8 cellular contexts compared by ENCODE assay signal in the genomic region with DNA sequence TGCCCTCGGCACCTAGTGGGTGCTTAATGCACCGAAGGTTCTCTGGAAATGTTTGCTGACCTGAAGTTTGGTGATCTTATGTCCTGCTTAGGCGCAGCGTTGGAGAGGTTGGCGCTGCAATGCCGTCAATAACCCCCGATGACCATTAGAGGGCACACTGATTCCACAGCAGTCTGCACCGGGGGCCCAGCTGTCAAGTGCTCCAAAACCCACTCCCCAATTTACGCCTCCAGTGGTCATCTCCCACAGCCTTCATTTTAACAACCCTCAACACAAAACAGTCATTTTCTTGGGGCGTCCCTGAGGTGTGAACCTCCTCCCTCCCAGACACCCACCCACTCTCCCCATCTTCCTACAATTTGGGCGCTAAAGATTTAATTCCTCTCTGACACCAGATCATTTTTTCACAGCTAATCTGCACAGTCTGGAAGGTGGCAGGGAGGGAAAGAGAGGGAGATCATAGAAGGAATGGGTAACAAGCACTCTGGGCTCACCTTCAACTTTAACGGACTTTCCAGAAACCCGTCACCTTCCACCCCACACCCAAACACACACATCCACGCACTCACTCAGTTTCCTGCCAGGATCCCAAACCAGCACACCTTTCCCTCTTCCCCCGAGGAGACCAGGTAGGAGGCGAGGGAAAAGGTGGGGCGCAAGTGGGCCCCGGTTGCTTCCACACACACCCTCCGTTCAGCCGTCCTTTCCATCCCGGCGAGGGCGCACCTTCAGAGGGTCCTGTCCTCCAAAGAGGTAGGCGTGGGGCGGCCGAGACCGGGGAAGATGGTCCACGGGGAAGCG. TPM values are rescaled to one million over a fixed set of nuclear protein-coding genes. Genes with fewer than 3 reads are reported as not detected.
A peak's percentile ranks its signal among the peaks of the same experiment; 100 is the strongest.
DNase-seq lines count a peak whose midpoint lies in the region; ATAC-seq and TF ChIP-seq lines count a peak whose summit lies in the region.

No MANE protein-coding gene starts in this region.

- no peaks in the 10 kb centered on the region for H3K9me3 ChIP-seq in CD4-positive, alpha-beta memory T cell (ENCODE audit: control insufficient read depth in 1 of 2, low read length in 2 of 2)

- H3K27me3 ChIP-seq in CD4-positive, alpha-beta memory T cell (ENCODE audit: insufficient read depth, low read length) = peaks cover 32% of the 10 kb centered on the region

- peak overlapping the region; percentile 77 to 91 (median 85) for H3K4me3 Mint-ChIP-seq in CD4-positive, alpha-beta memory T cell
- peak overlapping the region; percentile 85 for H3K4me3 Mint-ChIP-seq in HFFc6
- H3K4me3 Mint-ChIP-seq in activated naive CD8-positive, alpha-beta T cell treated with anti-CD3 and anti-CD28 coated beads, Interleukin-2, amount 10 ng/mL, durations not matched to agents 7 days and 5 days = peak overlapping the region; percentile 79

- TF ChIP-seq CTCF in HFFc6 (IDR thresholded peaks at IDR 0.05) = peak; percentile 90

- H3K36me3 ChIP-seq in CD4-positive, alpha-beta memory T cell (ENCODE audit: insufficient read depth, low read length) = no peaks in the 10 kb centered on the region

- peak in 4 of 5 donors; percentile 41 to 51 (median 46) for DNase-seq in CD4-positive, alpha-beta memory T cell
- DNase-seq in HFFc6 (no peak), RKO (ENCODE audit: low spot score) (peak; percentile 49), left cardiac atrium (peak; percentile 58), pons (ENCODE audit: low spot score) (peak; percentile 25), middle frontal gyrus (ENCODE audit: extremely low spot score, low spot score) (no peak)
- peak; percentile 52 for DNase-seq in activated naive CD8-positive, alpha-beta T cell treated with anti-CD3 and anti-CD28 coated beads, Interleukin-2, amount 10 ng/mL, durations not matched to agents 7 days and 5 days

- CTCF ChIA-PET in CD4-positive, alpha-beta memory T cell (lab: Charles Lee; ENCODE audit: partially characterized antibody) = interaction anchor here (0.8 to 4.4 kb wide), 13 partner anchors 9 to 309 kb away, joined by 3 to 29 read pairs (median 4); a partner anchor contains a TSS

- H3K4me1 ChIP-seq in CD4-positive, alpha-beta memory T cell (ENCODE audit: insufficient read depth, low read length) = peaks cover 27% of the 10 kb centered on the region

- H3K9me3 Mint-ChIP-seq in CD4-positive, alpha-beta memory T cell = no peaks in the 10 kb centered on the region
- no peaks in the 10 kb centered on the region for H3K9me3 Mint-ChIP-seq in HFFc6
- no peaks in the 10 kb centered on the region for H3K9me3 Mint-ChIP-seq in activated naive CD8-positive, alpha-beta T cell treated with anti-CD3 and anti-CD28 coated beads, Interleukin-2, amount 10 ng/mL, durations not matched to agents 7 days and 5 days

- peak; percentile 49 for ATAC-seq in activated naive CD8-positive, alpha-beta T cell treated with anti-CD3 and anti-CD28 coated beads, Interleukin-2, amount 10 ng/mL, durations not matched to agents 7 days and 5 days (ENCODE audit: low read depth)
- ATAC-seq in left cardiac atrium (peak; percentile 64 to 66), GM19035 (IDR thresholded peaks at IDR 0.05; ENCODE audit: unreplicated experiment) (no peak)

- H3K4me3 ChIP-seq in CD4-positive, alpha-beta memory T cell (ENCODE audit: low read length in 2 of 2) = peak overlapping the region; percentile 11 to 48

- POLR2A ChIA-PET in CD4-positive, alpha-beta memory T cell (lab: Charles Lee; ENCODE audit: partially characterized antibody) = interaction anchor here (0.7 to 0.8 kb wide), 2 partner anchors 44 to 313 kb away, joined by 3 read pairs; a partner anchor contains a TSS
- POLR2A ChIA-PET in activated naive CD8-positive, alpha-beta T cell treated with anti-CD3 and anti-CD28 coated beads, Interleukin-2, amount 10 ng/mL, durations not matched to agents 7 days and 5 days (lab: Charles Lee) = interaction anchor here (0.7 to 1.2 kb wide), 2 partner anchors 47 to 98 kb away, joined by 3 to 5 read pairs; a partner anchor contains a TSS

- H3K27ac Mint-ChIP-seq in CD4-positive, alpha-beta memory T cell = peak overlapping the region in 3 of 7 donors; percentile 12 to 73 (median 71)
- H3K27ac Mint-ChIP-seq in HFFc6 = no peak overlapping the region
- H3K27ac Mint-ChIP-seq in activated naive CD8-positive, alpha-beta T cell treated with anti-CD3 and anti-CD28 coated beads, Interleukin-2, amount 10 ng/mL, durations not matched to agents 7 days and 5 days = no peak overlapping the region

- intact Hi-C loops in CD4-positive, alpha-beta memory T cell (cut with micrococcal nuclease) = loop anchor here (1.0 to 2.0 kb wide), 4 partner anchors 19 to 308 kb away; a partner anchor contains a TSS
- intact Hi-C loops in left cardiac atrium (cut with DNase I) = loop anchor here (1.0 to 10.0 kb wide), 5 partner anchors 71 to 309 kb away; a partner anchor contains a TSS

- peaks cover 28 to 32% of the 10 kb centered on the region in 2 donors for H3K27me3 Mint-ChIP-seq in CD4-positive, alpha-beta memory T cell
- H3K27me3 Mint-ChIP-seq in HFFc6 (ENCODE audit: insufficient read depth) = peaks cover 43% of the 10 kb centered on the region
- peaks cover 56% of the 10 kb centered on the region for H3K27me3 Mint-ChIP-seq in activated naive CD8-positive, alpha-beta T cell treated with anti-CD3 and anti-CD28 coated beads, Interleukin-2, amount 10 ng/mL, durations not matched to agents 7 days and 5 days

- H3K4me1 Mint-ChIP-seq in CD4-positive, alpha-beta memory T cell = peaks cover 15 to 21% (median 16%) of the 10 kb centered on the region in 4 donors
- peaks cover 21% of the 10 kb centered on the region for H3K4me1 Mint-ChIP-seq in HFFc6 (ENCODE audit: low read depth)
- H3K4me1 Mint-ChIP-seq in activated naive CD8-positive, alpha-beta T cell treated with anti-CD3 and anti-CD28 coated beads, Interleukin-2, amount 10 ng/mL, durations not matched to agents 7 days and 5 days = peaks cover 20% of the 10 kb centered on the region

- H3K36me3 Mint-ChIP-seq in CD4-positive, alpha-beta memory T cell = no peaks in the 10 kb centered on the region
- no peaks in the 10 kb centered on the region for H3K36me3 Mint-ChIP-seq in HFFc6 (ENCODE audit: low read depth)
- H3K36me3 Mint-ChIP-seq in activated naive CD8-positive, alpha-beta T cell treated with anti-CD3 and anti-CD28 coated beads, Interleukin-2, amount 10 ng/mL, durations not matched to agents 7 days and 5 days = no peaks in the 10 kb centered on the region

- H3K27ac ChIP-seq in CD4-positive, alpha-beta memory T cell (ENCODE audit: low read depth, low read length) = no peak overlapping the region

RNA-seq across cellular contexts. Expression of a gene that starts 0.6 kb away (rescaled TPM):
- not detected for total RNA-seq in CD4-positive, alpha-beta memory T cell
- polyA plus RNA-seq in CD4-positive, alpha-beta memory T cell = not detected
- total RNA-seq in HFFc6 (2021; fragmentation: NEBNext Ultra II Directional; extraction: Animal tissue kit (Norgen Biotek cat#: 25700)) = under 1 TPM in 1 of 6 experiments, not detected in 5; 0.05 TPM
- total RNA-seq in activated naive CD8-positive, alpha-beta T cell treated with anti-CD3 and anti-CD28 coated beads, Interleukin-2, amount 10 ng/mL, durations not matched to agents 7 days and 5 days = not detected
- 10 to 100 TPM; 28.5 to 39.0 TPM for total RNA-seq in left cardiac atrium

RNA-seq across cellular contexts. Expression of a gene that starts 7.1 kb away (rescaled TPM):
- 10 to 100 TPM; 82.3 to 87.8 TPM for total RNA-seq in CD4-positive, alpha-beta memory T cell
- 100 to 1,000 TPM; 136 to 200 TPM for polyA plus RNA-seq in CD4-positive, alpha-beta memory T cell
- total RNA-seq in HFFc6 (2021; fragmentation: NEBNext Ultra II Directional; extraction: Animal tissue kit (Norgen Biotek cat#: 25700)) = 100 to 1,000 TPM; 127 to 169 (median 156) TPM
- 100 to 1,000 TPM; 141 to 142 TPM for total RNA-seq in activated naive CD8-positive, alpha-beta T cell treated with anti-CD3 and anti-CD28 coated beads, Interleukin-2, amount 10 ng/mL, durations not matched to agents 7 days and 5 days
- 10 to 100 TPM; 63.7 to 91.7 TPM for total RNA-seq in left cardiac atrium

RNA-seq across cellular contexts. Expression of a gene that starts 19.4 kb away (rescaled TPM):
- total RNA-seq in CD4-positive, alpha-beta memory T cell = 10 to 100 TPM; 26.4 to 28.2 TPM
- polyA plus RNA-seq in CD4-positive, alpha-beta memory T cell = 10 to 100 TPM; 74.4 to 85.6 TPM
- total RNA-seq in HFFc6 (2021; fragmentation: NEBNext Ultra II Directional; extraction: Animal tissue kit (Norgen Biotek cat#: 25700)) = 10 to 100 TPM; 40.7 to 46.7 (median 42.4) TPM
- total RNA-seq in activated naive CD8-positive, alpha-beta T cell treated with anti-CD3 and anti-CD28 coated beads, Interleukin-2, amount 10 ng/mL, durations not matched to agents 7 days and 5 days = 10 to 100 TPM; 37.9 TPM
- 10 to 100 TPM; 45.3 to 46.0 TPM for total RNA-seq in left cardiac atrium

RNA-seq across cellular contexts. Expression of a gene that starts 44.1 kb away (rescaled TPM):
- total RNA-seq in CD4-positive, alpha-beta memory T cell = 100 to 1,000 TPM; 144 to 149 TPM
- 10 to 100 TPM; 42.2 to 75.5 TPM for polyA plus RNA-seq in CD4-positive, alpha-beta memory T cell
- total RNA-seq in HFFc6 (2021; fragmentation: NEBNext Ultra II Directional; extraction: Animal tissue kit (Norgen Biotek cat#: 25700)) = 10 to 100 TPM; 48.1 to 57.9 (median 53.9) TPM
- total RNA-seq in activated naive CD8-positive, alpha-beta T cell treated with anti-CD3 and anti-CD28 coated beads, Interleukin-2, amount 10 ng/mL, durations not matched to agents 7 days and 5 days = 100 to 1,000 TPM in 1 of 2 experiments, 10 to 100 TPM in 1; 98.1 to 105 TPM
- total RNA-seq in left cardiac atrium = 10 to 100 TPM; 60.1 to 61.9 TPM

RNA-seq across cellular contexts. Expression of a gene that starts 49.7 kb away (rescaled TPM):
- total RNA-seq in CD4-positive, alpha-beta memory T cell = not detected
- not detected for polyA plus RNA-seq in CD4-positive, alpha-beta memory T cell
- under 1 TPM in 3 of 6 experiments, not detected in 3; 0.59 to 0.96 (median 0.82) TPM for total RNA-seq in HFFc6 (2021; fragmentation: NEBNext Ultra II Directional; extraction: Animal tissue kit (Norgen Biotek cat#: 25700))
- not detected for total RNA-seq in activated naive CD8-positive, alpha-beta T cell treated with anti-CD3 and anti-CD28 coated beads, Interleukin-2, amount 10 ng/mL, durations not matched to agents 7 days and 5 days
- total RNA-seq in left cardiac atrium = 1,000 to 10,000 TPM; 1,254 to 1,508 TPM

Comparison
In these comparisons a context has a peak if more than half of its experiments do, and no peak if none do; other contexts are left out.
1. DNase-seq: peak in CD4-positive, alpha-beta memory T cell (4 of 5), RKO (single experiment), activated naive CD8-positive, alpha-beta T cell treated with anti-CD3 and anti-CD28 coated beads, Interleukin-2, amount 10 ng/mL, durations not matched to agents 7 days and 5 days (single experiment), left cardiac atrium (single experiment) and pons (single experiment); none in HFFc6 (single experiment) and middle frontal gyrus (single experiment).
2. RNA of a gene that starts 0.6 kb away (total RNA-seq): 28.5 to 39.0 TPM in left cardiac atrium; 0.05 TPM in HFFc6, not detected in CD4-positive, alpha-beta memory T cell and not detected in activated naive CD8-positive, alpha-beta T cell treated with anti-CD3 and anti-CD28 coated beads, Interleukin-2, amount 10 ng/mL, durations not matched to agents 7 days and 5 days; every median in the first group is over 10 times any median in the second.
3. Peak in every context shown above with its lines, with median percentiles within 50 percentile points of each other: H3K4me3 Mint-ChIP-seq.